ENCODE assay signal across 24 cellular contexts in genomic region chr6:90311569-90311968, GRCh38.
"Had no signal": no experiment of that assay in that cellular context is flagged by ENCODE, and none has a peak within 500 bp of the region (broad histone marks: within the 10 kb centered on the region; RNA-seq: fewer than 3 reads in every experiment).

No MANE protein-coding gene starts in this region.

- DNase-seq: activated CD4-positive, alpha-beta memory T cell treated with anti-CD3 and anti-CD28 coated beads, Interleukin-2, amount 10 ng/mL, durations not matched to agents 7 days and 5 days; activated CD4-positive, alpha-beta T cell treated with anti-CD3 and anti-CD28 coated beads for 36 hours; activated CD4-positive, alpha-beta T cell treated with anti-CD3 and anti-CD28 coated beads, Interleukin-2, amount 10 ng/mL, durations not matched to agents 7 days and 5 days; activated CD4-positive, alpha-beta T cell treated with anti-CD3 and anti-CD28 coated beads, Interleukin-2, amount 50 U/mL, for 4 hours; activated CD4-positive, CD25-positive, alpha-beta regulatory T cell; activated CD4-positive, CD25-positive, alpha-beta regulatory T cell treated with anti-CD3 and anti-CD28 coated beads, Interleukin-2, amount 50 U/mL, for 72 hours; activated CD8-positive, alpha-beta memory T cell treated with anti-CD3 and anti-CD28 coated beads, Interleukin-2, amount 50 U/mL, for 48 hours; activated gamma-delta T cell; activated naive CD4-positive, alpha-beta T cell; activated naive CD4-positive, alpha-beta T cell treated with anti-CD3 and anti-CD28 coated beads, Interleukin-2, amount 10 ng/mL, durations not matched to agents 7 days and 5 days; activated naive CD8-positive, alpha-beta T cell treated with anti-CD3 and anti-CD28 coated beads, Interleukin-2, amount 10 ng/mL, durations not matched to agents 7 days and 5 days; activated T-cell treated with anti-CD3 and anti-CD28 coated beads for 4 hours; activated T-cell treated with anti-CD3 and anti-CD28 coated beads, Interleukin-2, amount 50 U/mL, for 24 hours; activated T-cell treated with anti-CD3 and anti-CD28 coated beads, Interleukin-2, amount 50 U/mL, for 72 hours; dermis blood vessel endothelial cell; effector CD4-positive, alpha-beta T cell; effector memory CD8-positive, alpha-beta T cell; erythroblast; foreskin keratinocyte; gastrocnemius medialis; heart right ventricle; T-helper 17 cell; T1000; WERI-Rb-1 had no signal
